ENCODE assay signal across 1 cellular context in the genomic region with DNA sequence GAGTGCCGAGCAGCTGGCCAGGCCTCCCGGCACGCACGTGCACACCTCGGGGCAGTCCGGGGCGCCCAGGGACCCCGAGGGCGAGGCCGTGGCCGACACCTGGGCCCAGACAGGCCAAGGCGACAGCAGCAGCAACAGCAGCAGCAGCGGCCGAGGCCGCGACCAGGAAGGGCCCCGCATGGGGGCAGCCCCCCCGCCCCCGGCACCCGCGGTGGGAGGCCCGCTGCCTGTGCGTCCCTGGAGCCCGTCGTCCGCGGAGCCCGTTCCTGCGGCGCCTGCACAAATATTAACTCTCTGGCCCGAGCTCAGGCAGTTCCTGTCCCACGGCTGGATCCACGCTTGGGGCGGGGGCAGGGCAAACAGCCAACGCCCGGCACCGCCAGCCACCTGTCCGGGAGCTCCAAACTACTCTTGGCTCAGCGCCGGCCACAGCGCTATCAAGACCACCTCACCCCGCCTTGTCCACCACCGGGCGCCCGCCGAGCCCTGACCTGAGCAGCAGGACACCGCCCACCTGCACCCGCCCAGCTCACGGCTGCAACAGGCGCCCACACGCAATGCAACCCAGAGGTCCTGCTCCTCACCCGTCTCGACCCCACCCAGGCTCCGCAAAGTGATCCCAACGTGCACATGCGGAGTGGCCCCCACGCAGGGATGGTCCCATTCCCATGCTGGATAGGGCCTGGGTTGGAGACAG.
TF ChIP-seq lines count a peak whose summit lies in the region.

Gene LRRC26 (minus strand): TSS at position 288 of the 697 bp plus-strand sequence. CDS start 108 bp downstream, at position 180.

TF ChIP-seq in GM12878, 131 proteins besides CTCF, POLR2A, EP300 and RAD21:
- TF ChIP-seq BHLHE40 (IDR thresholded peaks at IDR 0.05; ENCODE audit: borderline replicate concordance in 1 of 2, low read depth in 2 of 2, low read length in 1 of 2), result peak in 1 of 2 experiments; percentile 94; a peak in 3 of 4 replicates
- no peak for TF ChIP-seq NR2C2 (IDR thresholded peaks at IDR 0.05; ENCODE audit: borderline replicate concordance, control insufficient read depth, insufficient read length, low read depth)
- no peak for TF ChIP-seq SREBF2 (IDR thresholded peaks at IDR 0.05; ENCODE audit: low read length)
- 0 out of 2 replicates have a peak, but pooled peaks have one; percentile 0 for TF ChIP-seq RB1 (IDR thresholded peaks at IDR 0.05; ENCODE audit: borderline replicate concordance)
- TF ChIP-seq, protein P1, sequence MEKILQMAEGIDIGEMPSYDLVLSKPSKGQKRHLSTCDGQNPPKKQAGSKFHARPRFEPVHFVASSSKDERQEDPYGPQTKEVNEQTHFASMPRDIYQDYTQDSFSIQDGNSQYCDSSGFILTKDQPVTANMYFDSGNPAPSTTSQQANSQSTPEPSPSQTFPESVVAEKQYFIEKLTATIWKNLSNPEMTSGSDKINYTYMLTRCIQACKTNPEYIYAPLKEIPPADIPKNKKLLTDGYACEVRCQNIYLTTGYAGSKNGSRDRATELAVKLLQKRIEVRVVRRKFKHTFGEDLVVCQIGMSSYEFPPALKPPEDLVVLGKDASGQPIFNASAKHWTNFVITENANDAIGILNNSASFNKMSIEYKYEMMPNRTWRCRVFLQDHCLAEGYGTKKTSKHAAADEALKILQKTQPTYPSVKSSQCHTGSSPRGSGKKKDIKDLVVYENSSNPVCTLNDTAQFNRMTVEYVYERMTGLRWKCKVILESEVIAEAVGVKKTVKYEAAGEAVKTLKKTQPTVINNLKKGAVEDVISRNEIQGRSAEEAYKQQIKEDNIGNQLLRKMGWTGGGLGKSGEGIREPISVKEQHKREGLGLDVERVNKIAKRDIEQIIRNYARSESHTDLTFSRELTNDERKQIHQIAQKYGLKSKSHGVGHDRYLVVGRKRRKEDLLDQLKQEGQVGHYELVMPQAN (conservative IDR thresholded peaks at IDR 0.05), result peak; percentile 24; the same call in 1 of the 2 replicates
- TF ChIP-seq STAT1 (conservative IDR thresholded peaks at IDR 0.05), result no peak
- no peak for TF ChIP-seq EGR1 (IDR thresholded peaks at IDR 0.05; ENCODE audit: borderline replicate concordance in 1 of 2, low read depth in 2 of 2, low read length in 2 of 2)
- peak; percentile 50; the same call in 1 of the 2 replicates for TF ChIP-seq ZNF687 (IDR thresholded peaks at IDR 0.05)
- TF ChIP-seq GATAD2B (conservative IDR thresholded peaks at IDR 0.05; ENCODE audit: low read depth), result peak; percentile 29
- TF ChIP-seq ZNF24 (IDR thresholded peaks at IDR 0.05), result no peak
- no peak for TF ChIP-seq BACH1 (IDR thresholded peaks at IDR 0.05; ENCODE audit: borderline replicate concordance)
- no peak for TF ChIP-seq RELA (IDR thresholded peaks at IDR 0.05; ENCODE audit: borderline replicate concordance, partially characterized antibody)
